ENCODE assay signal across 8 cellular contexts in the genomic region with DNA sequence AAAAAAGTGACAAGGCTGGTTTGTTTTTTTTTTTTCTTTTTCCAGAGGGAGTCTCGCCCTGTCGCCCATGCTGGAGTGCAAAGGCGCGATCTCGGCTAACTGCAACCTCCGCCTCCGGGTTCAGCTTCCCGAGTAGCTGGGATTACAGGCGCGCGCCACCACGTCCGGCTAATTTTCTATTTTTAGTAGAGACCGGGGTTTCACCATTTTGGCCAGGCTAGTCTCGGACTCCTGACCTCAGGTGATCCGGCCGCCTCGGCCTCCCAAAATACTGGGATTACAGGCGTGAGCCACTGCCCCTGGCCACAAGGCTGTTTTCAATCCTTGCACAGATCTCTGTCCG. TPM values are rescaled to one million over a fixed set of nuclear protein-coding genes. Genes with fewer than 3 reads are reported as not detected.
DNase-seq lines count a peak whose midpoint lies in the region; TF ChIP-seq lines count a peak whose summit lies in the region.

No MANE protein-coding gene starts in this region.

- in situ Hi-C loops in astrocyte of the spinal cord (cut with HindIII; ENCODE audit: low sequenced_read_pairs): no loop called here

- TF ChIP-seq POLR2A in lower leg skin (IDR thresholded peaks at IDR 0.05): no peak

- CTCF ChIA-PET in activated naive CD4-positive, alpha-beta T cell treated with anti-CD3 and anti-CD28 coated beads for 36 hours (lab: Charles Lee): no interaction called here

- H3K4me1 Mint-ChIP-seq in activated naive CD4-positive, alpha-beta T cell treated with anti-CD3 and anti-CD28 coated beads for 36 hours (ENCODE audit: low read depth): peaks cover 26% of the 10 kb centered on the region
- H3K4me1 Mint-ChIP-seq in type B pancreatic cell (ENCODE audit: unreplicated experiment): no peaks in the 10 kb centered on the region

- no peak for TF ChIP-seq CTCF in astrocyte of the spinal cord (IDR thresholded peaks at IDR 0.05; ENCODE audit: low read depth, low read length)
- no peak for TF ChIP-seq CTCF in lower leg skin (IDR thresholded peaks at IDR 0.05)
- no peak for TF ChIP-seq CTCF in type B pancreatic cell (conservative IDR thresholded peaks at IDR 0.05)

- peak overlapping the region; percentile 98 for H3K4me3 Mint-ChIP-seq in activated naive CD4-positive, alpha-beta T cell treated with anti-CD3 and anti-CD28 coated beads for 36 hours
- H3K4me3 Mint-ChIP-seq in type B pancreatic cell: peak overlapping the region; percentile 98

- H3K36me3 Mint-ChIP-seq in activated naive CD4-positive, alpha-beta T cell treated with anti-CD3 and anti-CD28 coated beads for 36 hours (ENCODE audit: low read depth): peaks cover 5% of the 10 kb centered on the region
- peaks cover 6% of the 10 kb centered on the region for H3K36me3 Mint-ChIP-seq in type B pancreatic cell

- H3K27me3 Mint-ChIP-seq in activated naive CD4-positive, alpha-beta T cell treated with anti-CD3 and anti-CD28 coated beads for 36 hours (ENCODE audit: low read depth): no peaks in the 10 kb centered on the region
- no peaks in the 10 kb centered on the region for H3K27me3 Mint-ChIP-seq in type B pancreatic cell

- intact Hi-C loops in activated naive CD4-positive, alpha-beta T cell treated with anti-CD3 and anti-CD28 coated beads for 36 hours (cut with micrococcal nuclease): loop anchor here (1.0 to 5.0 kb wide), 5 partner anchors 10 to 469 kb away; partner anchors contain the start of genes BCL2L13, BID, HDHD5 and PEX26
- intact Hi-C loops in lower leg skin (cut with DNase I; ENCODE audit: low total_unique reads): loop anchor here (10.0 kb wide), 1 partner anchor 63 kb away; the partner anchor contains the start of gene SLC25A18

- peak overlapping the region; percentile 100 for H3K4me3 ChIP-seq in astrocyte of the spinal cord (ENCODE audit: low read depth, low read length)
- peak overlapping the region; percentile 100 for H3K4me3 ChIP-seq in lower leg skin (ENCODE audit: low read depth, poor library complexity, severe bottlenecking)

- DNase-seq in activated naive CD4-positive, alpha-beta T cell treated with anti-CD3 and anti-CD28 coated beads for 36 hours: no peak
- DNase-seq in activated naive CD4-positive, alpha-beta T cell treated with Interleukin-2 at 50 U/mL for 16 hours: no peak
- DNase-seq in astrocyte of the spinal cord (ENCODE audit: low read depth, low spot score) (no peak), lower leg skin (ENCODE audit: low spot score in 2 of 2) (no peak), type B pancreatic cell (ENCODE audit: extremely low spot score, unreplicated experiment) (no peak), DMS153 (lab: John Stamatoyannopoulos, UW) (no peak), HUDEP-2 (lab: John Stamatoyannopoulos, UW; ENCODE audit: unreplicated experiment in 76 of 76) (no peak), NCI-H2196 (lab: John Stamatoyannopoulos, UW; ENCODE audit: unreplicated experiment) (no peak)

- H3K9me3 Mint-ChIP-seq in activated naive CD4-positive, alpha-beta T cell treated with anti-CD3 and anti-CD28 coated beads for 36 hours: no peaks in the 10 kb centered on the region
- H3K9me3 Mint-ChIP-seq in type B pancreatic cell: no peaks in the 10 kb centered on the region

- 8 to 14% methylated on average over 20 of the region's 20 CpGs for WGBS in lower leg skin, 2 donors

- peak overlapping the region; percentile 92 for H3K27ac Mint-ChIP-seq in activated naive CD4-positive, alpha-beta T cell treated with anti-CD3 and anti-CD28 coated beads for 36 hours
- peak overlapping the region; percentile 99 for H3K27ac Mint-ChIP-seq in type B pancreatic cell

RNA-seq across cellular contexts. Expression of gene ATP6V1E1, which starts 0.6 kb away (rescaled TPM):
- 10 to 100 TPM; 74.5 to 75.5 TPM for total RNA-seq in activated naive CD4-positive, alpha-beta T cell treated with anti-CD3 and anti-CD28 coated beads for 36 hours
- total RNA-seq in lower leg skin (100 to 1,000 TPM; 113 to 136 (median 125) TPM), type B pancreatic cell (ENCODE audit: low replicate concordance) (64.2 and 77.3 TPM in 2 replicates)

RNA-seq across cellular contexts. Expression of gene BCL2L13, which starts 10.6 kb away (rescaled TPM):
- total RNA-seq in activated naive CD4-positive, alpha-beta T cell treated with anti-CD3 and anti-CD28 coated beads for 36 hours: 10 to 100 TPM; 32.2 to 32.6 TPM
- total RNA-seq in lower leg skin (10 to 100 TPM; 63.0 to 71.2 (median 67.5) TPM), type B pancreatic cell (ENCODE audit: low replicate concordance) (32.5 and 42.8 TPM in 2 replicates)
